Comparison of ENCODE assay signal across 12 cellular contexts in genomic region chr15:69469467-69470191, GRCh38. TPM values are rescaled to one million over a fixed set of nuclear protein-coding genes. Genes with fewer than 3 reads are reported as not detected.
DNase-seq lines count a peak whose midpoint lies in the region; ATAC-seq, FAIRE-seq and TF ChIP-seq lines count a peak whose summit lies in the region.
"Had no signal": no experiment of that assay in that cellular context is flagged by ENCODE, and none has a peak within 500 bp of the region (broad histone marks: within the 10 kb centered on the region; RNA-seq: fewer than 3 reads in every experiment).

No MANE protein-coding gene starts in this region.

- POLR2A ChIA-PET in CD8-positive, alpha-beta memory T cell (lab: Charles Lee) = interaction anchor here (1.2 to 3.7 kb wide), 2 partner anchors 16 to 286 kb away, joined by 4 to 57 read pairs; partner anchors contain the start of gene RPLP1
- POLR2A ChIA-PET in IMR-90 (lab: Charles Lee; ENCODE audit: unreplicated experiment) (no interaction called here), K562 (lab: Yijun Ruan, JAX) (interaction anchor here (1.8 kb wide), 1 partner anchor 16 kb away, joined by 15 read pairs; the partner anchor contains the start of gene RPLP1)

- dilution Hi-C loops in IMR-90 (cut with HindIII; ENCODE audit: low sequenced_read_pairs, unreplicated experiment) = no loop called here

- no peak overlapping the region for H4K91ac ChIP-seq in IMR-90 (ENCODE audit: insufficient read depth, low read depth, low read length)

- in situ Hi-C loops in IMR-90 (cut with MboI; ENCODE audit: low sequenced_read_pairs) (loop anchor here (10.0 kb wide), 1 partner anchor 1015 kb away; no protein-coding TSS in a partner anchor), K562 (cut with MboI) (loop anchor here (10.0 kb wide), 1 partner anchor 1015 kb away; no protein-coding TSS in a partner anchor)

- peak in 1 of 5 donors; percentile 50 for DNase-seq in CD8-positive, alpha-beta memory T cell
- DNase-seq in IMR-90 (peak; percentile 56), K562 (ENCODE audit: extremely low read depth in 1 of 4, low spot score in 3 of 4) (peak; percentile 43 to 71 (median 51)), nephron progenitor cell (no peak), psoas muscle (no peak), hippocampal formation (lab: John Stamatoyannopoulos, UW) (no peak), urothelium cell line (ENCODE audit: low spot score) (no peak)
- DNase-seq: NCI-H1048 had no signal

- no peaks in the 10 kb centered on the region for H3K36me3 ChIP-seq in CD8-positive, alpha-beta memory T cell (ENCODE audit: insufficient read depth, low read length)
- H3K36me3 ChIP-seq in IMR-90 (ENCODE audit: control insufficient read depth, insufficient read depth, low read length) (no peaks in the 10 kb centered on the region), K562 (ENCODE audit: control insufficient read depth, insufficient read depth, low read length) (no peaks in the 10 kb centered on the region), psoas muscle (ENCODE audit: insufficient read depth in 1 of 2, low read depth in 1 of 2) (no peaks in the 10 kb centered on the region)
- H3K36me3 ChIP-seq: tibial artery had no signal

- TF ChIP-seq RAD21 in IMR-90 (IDR thresholded peaks at IDR 0.05; ENCODE audit: low read length) (no peak), K562 (CRISPR knock-in tag; conservative IDR thresholded peaks at IDR 0.05 in 1 of 2, IDR thresholded peaks at IDR 0.05 in 1 of 2) (no peak)

- no peak overlapping the region for H2BK20ac ChIP-seq in IMR-90 (ENCODE audit: low read depth, low read length)

- H4K20me1 ChIP-seq in IMR-90 (ENCODE audit: insufficient read depth, low read length) (no peaks in the 10 kb centered on the region; the same call in 1 of the 2 replicates), K562 (replicated peaks; ENCODE audit: control insufficient read depth, insufficient read depth, low read length) (peaks cover 3% of the 10 kb centered on the region; the same call in 1 of the 2 replicates)

- H3K9me3 ChIP-seq in CD8-positive, alpha-beta memory T cell (ENCODE audit: low read length) = no peaks in the 10 kb centered on the region
- H3K9me3 ChIP-seq in IMR-90 (ENCODE audit: control insufficient read depth, insufficient read depth, low read length) = no peaks in the 10 kb centered on the region
- no peaks in the 10 kb centered on the region for H3K9me3 ChIP-seq in K562 (replicated peaks; ENCODE audit: control insufficient read depth, insufficient read depth, low read depth, low read length)
- no peaks in the 10 kb centered on the region for H3K9me3 ChIP-seq in psoas muscle
- H3K9me3 ChIP-seq: tibial artery had no signal

- H2BK120ac ChIP-seq in IMR-90 (ENCODE audit: low read depth, low read length) = no peak overlapping the region

- BruUV-seq in IMR-90 (replicated peaks; lab: Mats Ljungman, UMichigan) (no TSS peak), K562 (replicated peaks; lab: Mats Ljungman, UMichigan) (no TSS peak)

- no peak overlapping the region for H3K4me2 ChIP-seq in IMR-90 (ENCODE audit: low read depth, low read length)
- no peak overlapping the region for H3K4me2 ChIP-seq in K562 (ENCODE audit: insufficient read depth, low read length)

- no peak overlapping the region for H4K8ac ChIP-seq in IMR-90 (ENCODE audit: low read depth in 2 of 2, low read length in 2 of 2)

- no peak overlapping the region for H3K14ac ChIP-seq in IMR-90 (replicated peaks; ENCODE audit: low read depth, low read length)

- TF ChIP-seq POLR2A in IMR-90 (IDR thresholded peaks at IDR 0.05; ENCODE audit: low read depth, low read length) = no peak
- TF ChIP-seq POLR2A in K562 (conservative IDR thresholded peaks at IDR 0.05) = no peak

- no peak overlapping the region for H3K23ac ChIP-seq in IMR-90 (ENCODE audit: low read depth, low read length)

- ATAC-seq in IMR-90 (ENCODE audit: low read depth) (peak; percentile 40), K562 (peak; percentile 64), GM18907 (IDR thresholded peaks at IDR 0.05; ENCODE audit: unreplicated experiment) (no peak), psoas muscle (no peak)

- 100% methylated on average over 3 of the region's 8 CpGs; no CpG with 5 or more reads in 1 of the 2 experiments for WGBS in IMR-90 (ENCODE audit: extremely low coverage in 2 of 2, insufficient read length in 1 of 2), 2 experiments
- WGBS in K562 (ENCODE audit: insufficient coverage, low coverage, missing lambda C conversion rate) = 33% methylated on average over 5 of the region's 8 CpGs
- WGBS in psoas muscle, 3 donors = 91 to 98% (median 96%) methylated on average over 8 of the region's 8 CpGs

- H3K4me1 ChIP-seq in CD8-positive, alpha-beta memory T cell (ENCODE audit: insufficient read depth, low read length) = peaks cover 29% of the 10 kb centered on the region
- H3K4me1 ChIP-seq in IMR-90 (ENCODE audit: control insufficient read depth, insufficient read depth, low read length) (peaks cover 11% of the 10 kb centered on the region), K562 (replicated peaks in 1 of 2; ENCODE audit: control insufficient read depth in 2 of 2, insufficient read depth in 2 of 2, low read length in 2 of 2) (peaks cover 19 to 23% of the 10 kb centered on the region in 2 experiments; a peak in 4 of 5 replicates), psoas muscle (no peaks in the 10 kb centered on the region)
- H3K4me1 ChIP-seq: tibial artery had no signal

- no peaks in the 10 kb centered on the region for H3K79me1 ChIP-seq in IMR-90 (ENCODE audit: low read depth in 1 of 2, low read length in 2 of 2)

- no peaks in the 10 kb centered on the region for H3K27me3 ChIP-seq in CD8-positive, alpha-beta memory T cell (ENCODE audit: insufficient read depth, low read length, poor library complexity, severe bottlenecking)
- H3K27me3 ChIP-seq in IMR-90 (ENCODE audit: control insufficient read depth, insufficient read depth, low read length) (peaks cover 2% of the 10 kb centered on the region; the same call in 1 of the 2 replicates), K562 (ENCODE audit: control insufficient read depth in 2 of 2, insufficient read depth in 2 of 2, low read length in 2 of 2) (peaks cover 6 to 18% of the 10 kb centered on the region in 2 experiments; a peak in 4 of 5 replicates), psoas muscle (ENCODE audit: insufficient read depth in 3 of 3, low read length in 2 of 3) (no peaks in the 10 kb centered on the region)
- H3K27me3 ChIP-seq: tibial artery had no signal

- no peak overlapping the region for H2AFZ ChIP-seq in IMR-90 (replicated peaks; ENCODE audit: low read length, poor library complexity)
- no peak overlapping the region for H2AFZ ChIP-seq in K562 (ENCODE audit: low read depth, low read length)

- no peak for TF ChIP-seq EP300 in K562 (IDR thresholded peaks at IDR 0.05; ENCODE audit: low read length)

- H3K18ac ChIP-seq in IMR-90 (ENCODE audit: low read depth, low read length) = no peak overlapping the region

- H3K4me3 Mint-ChIP-seq in CD8-positive, alpha-beta memory T cell = peak overlapping the region in 2 of 7 donors; percentile 70 to 79
- H3K4me3 Mint-ChIP-seq in nephron progenitor cell = no peak overlapping the region

- H3K9ac ChIP-seq in IMR-90 (ENCODE audit: low read depth, low read length) (no peak overlapping the region), K562 (ENCODE audit: insufficient read depth in 1 of 2, low read depth in 2 of 2, low read length in 2 of 2) (no peak overlapping the region)

- H3K27me3 Mint-ChIP-seq in CD8-positive, alpha-beta memory T cell = no peaks in the 10 kb centered on the region
- peaks cover 11% of the 10 kb centered on the region for H3K27me3 Mint-ChIP-seq in nephron progenitor cell (ENCODE audit: low read depth, poor library complexity)

- no peak overlapping the region for H2BK15ac ChIP-seq in IMR-90 (ENCODE audit: low read depth, low read length)

- H3K9me3 Mint-ChIP-seq in CD8-positive, alpha-beta memory T cell = no peaks in the 10 kb centered on the region
- H3K9me3 Mint-ChIP-seq in nephron progenitor cell = no peaks in the 10 kb centered on the region

- peaks cover 20 to 42% (median 21%) of the 10 kb centered on the region in 3 donors for H3K4me1 Mint-ChIP-seq in CD8-positive, alpha-beta memory T cell
- peaks cover 52% of the 10 kb centered on the region for H3K4me1 Mint-ChIP-seq in nephron progenitor cell

- H2AK9ac ChIP-seq in IMR-90 (replicated peaks; ENCODE audit: low read depth, low read length, poor library complexity) = peak overlapping the region; percentile 39

- no peak overlapping the region for H4K5ac ChIP-seq in IMR-90 (ENCODE audit: low read depth, low read length)

- FAIRE-seq in K562 (lab: Jason Lieb, UNC) (peak; percentile 80), urothelium cell line (lab: Jason Lieb, UNC) (no peak)
- FAIRE-seq: colon had no signal

- CTCF ChIA-PET in CD8-positive, alpha-beta memory T cell (lab: Charles Lee) = interaction anchor here (0.8 to 9.7 kb wide), 3 partner anchors 9 to 997 kb away, joined by 3 to 121 read pairs (median 6); partner anchors contain the start of gene RPLP1
- CTCF ChIA-PET in IMR-90 (lab: Yijun Ruan, JAX) = no interaction called here
- CTCF ChIA-PET in K562 (lab: Yijun Ruan, JAX; ENCODE audit: low intra/inter-chr PET ratio) = no interaction called here

- H3K79me2 ChIP-seq in K562 (ENCODE audit: control insufficient read depth, insufficient read depth, low read length) = no peaks in the 10 kb centered on the region

- no peak overlapping the region for H2BK5ac ChIP-seq in IMR-90 (ENCODE audit: low read depth, low read length, poor library complexity, severe bottlenecking)

- H3K4ac ChIP-seq in IMR-90 (ENCODE audit: low read depth, low read length) = no peak overlapping the region

- H3K4me3 ChIP-seq in CD8-positive, alpha-beta memory T cell (ENCODE audit: low read length) = no peak overlapping the region
- H3K4me3 ChIP-seq in IMR-90 (ENCODE audit: insufficient read depth, low read depth, low read length) (no peak overlapping the region), K562 (no peak overlapping the region), psoas muscle (no peak overlapping the region)
- H3K4me3 ChIP-seq: tibial artery had no signal

- H3K9me1 ChIP-seq in IMR-90 (ENCODE audit: insufficient read depth, low read length) (peaks cover 9% of the 10 kb centered on the region), K562 (ENCODE audit: control insufficient read depth, insufficient read depth, low read length) (no peaks in the 10 kb centered on the region)

- H3K36me3 Mint-ChIP-seq in CD8-positive, alpha-beta memory T cell = no peaks in the 10 kb centered on the region
- no peaks in the 10 kb centered on the region for H3K36me3 Mint-ChIP-seq in nephron progenitor cell (ENCODE audit: low read depth)

- peak overlapping the region; percentile 91 for H3K27ac ChIP-seq in CD8-positive, alpha-beta memory T cell (ENCODE audit: low read depth, low read length)
- H3K27ac ChIP-seq in IMR-90 (ENCODE audit: insufficient read depth, low read length) = no peak overlapping the region
- no peak overlapping the region for H3K27ac ChIP-seq in K562 (ENCODE audit: extremely low read depth, low read depth, low read length)
- no peak overlapping the region for H3K27ac ChIP-seq in psoas muscle
- H3K27ac ChIP-seq: HL-60, tibial artery had no signal

- intact Hi-C loops in IMR-90 (cut with micrococcal nuclease) (loop anchor here (10.0 kb wide), 2 partner anchors 505 to 1405 kb away; no protein-coding TSS in a partner anchor), K562 (cut with micrococcal nuclease) (loop anchor here (5.0 to 10.0 kb wide), 3 partner anchors 305 to 1255 kb away; partner anchors contain the start of gene GLCE), psoas muscle (cut with DNase I) (no loop called here)

- no peak overlapping the region for H3K56ac ChIP-seq in IMR-90 (ENCODE audit: extremely low read depth, insufficient read depth, low read length)

- peak overlapping the region; percentile 92 to 100 (median 98) for H3K27ac Mint-ChIP-seq in CD8-positive, alpha-beta memory T cell
- H3K27ac Mint-ChIP-seq in nephron progenitor cell = peak overlapping the region; percentile 68

- TF ChIP-seq CTCF in IMR-90 (conservative IDR thresholded peaks at IDR 0.05; ENCODE audit: low read depth, low read length) (no peak), K562 (IDR thresholded peaks at IDR 0.05 in 2 of 3, conservative IDR thresholded peaks at IDR 0.05 in 1 of 3; ENCODE audit: insufficient read depth in 2 of 3, low read depth in 1 of 3, low read length in 3 of 3) (no peak), nephron progenitor cell (IDR thresholded peaks at IDR 0.05) (no peak), psoas muscle (IDR thresholded peaks at IDR 0.05) (no peak)

- peak overlapping the region; percentile 60; the same call in 1 of the 2 replicates for H2AK5ac ChIP-seq in IMR-90 (ENCODE audit: low read depth, low read length)

RNA-seq across cellular contexts. Expression of gene RPLP1, which starts 17.0 kb away (rescaled TPM):
- 1,000 to 10,000 TPM; 2,216 to 2,332 TPM for total RNA-seq in CD8-positive, alpha-beta memory T cell
- polyA plus RNA-seq in CD8-positive, alpha-beta memory T cell = 2,084 TPM
- 97.0 and 132 TPM in 2 replicates for total RNA-seq in IMR-90 (2012; rRNA removed)
- polyA plus RNA-seq in IMR-90 (2012; rRNA removed) = 1,440 and 1,469 TPM in 2 replicates
- 865 and 2,195 TPM in 2 replicates for polyA plus RNA-seq in IMR-90 (2012; cell fraction: cytosol; rRNA removed)
- polyA plus RNA-seq in IMR-90 (2012; cell fraction: nucleus; rRNA removed; ENCODE audit: low replicate concordance) = 449 and 618 TPM in 2 replicates
- 174 and 228 TPM in 2 replicates for total RNA-seq in K562 (2011; cell fraction: chromatin; rRNA removed; ENCODE audit: low replicate concordance)
- 391 and 425 TPM in 2 replicates for total RNA-seq in K562 (2011; cell fraction: nucleolus; rRNA removed)
- total RNA-seq in K562 (2011; cell fraction: nucleoplasm; rRNA removed) = 447 and 925 TPM in 2 replicates
- total RNA-seq in K562 (2014; rRNA removed) = 529 and 1,012 TPM in 2 replicates
- total RNA-seq in K562 (2014; rRNA removed; fragmentation: Illumina TruSeq; extraction: Trizol) = 75.0 and 76.3 TPM in 2 replicates
- 348 and 354 TPM in 2 replicates for total RNA-seq in K562 (2015; rRNA removed; fragmentation: Illumina TruSeq; extraction: Trizol)
- 2,904 and 3,053 TPM in 2 replicates for total RNA-seq in K562 (2021)
- 847 and 1,576 TPM in 2 replicates for polyA plus RNA-seq in K562 (2011; rRNA removed)
- polyA plus RNA-seq in K562 (2011; cell fraction: cytosol; rRNA removed) = 1,671 and 2,235 TPM in 2 replicates
- 951 and 1,033 TPM in 2 replicates for polyA plus RNA-seq in K562 (2011; cell fraction: nucleus; rRNA removed)
- polyA plus RNA-seq in K562 (2012) = 3,121 and 3,201 TPM in 2 replicates
- 629 and 1,170 TPM in 2 replicates for polyA plus RNA-seq in K562 (2014; fragmentation: Illumina TruSeq; extraction: Trizol)
- 1,000 to 10,000 TPM; 2,333 to 2,378 TPM for polyA plus RNA-seq in K562 (2014; fragmentation: Nextera tagmentation; extraction: Ambion mirVana)
- polyA plus RNA-seq in K562 (2014; rRNA removed) = 1,119 and 1,211 TPM in 2 replicates
- 279 and 315 TPM in 2 replicates for polyA minus RNA-seq in K562 (2011; rRNA and poly(A)+ RNA removed)
- 3,516 and 4,843 TPM in 2 replicates for polyA minus RNA-seq in K562 (2011; cell fraction: cytosol; rRNA and poly(A)+ RNA removed)
- 192 and 341 TPM in 2 replicates for polyA minus RNA-seq in K562 (2011; cell fraction: nucleus; rRNA and poly(A)+ RNA removed)
- 1,000 to 10,000 TPM; 1,471 to 2,300 (median 1,863) TPM for total RNA-seq in psoas muscle
- polyA plus RNA-seq in psoas muscle = 1,000 to 10,000 TPM; 1,956 to 2,538 (median 2,265) TPM

RNA-seq across cellular contexts. Expression of gene KIF23, which starts 55.5 kb away (rescaled TPM):
- 10 to 100 TPM; 36.0 to 44.4 TPM for total RNA-seq in CD8-positive, alpha-beta memory T cell
- 0.18 TPM for polyA plus RNA-seq in CD8-positive, alpha-beta memory T cell
- total RNA-seq in IMR-90 (2012; rRNA removed) (56.1 and 70.5 TPM in 2 replicates), K562 (2014; rRNA removed) (39.3 and 39.8 TPM in 2 replicates), K562 (2014; rRNA removed; fragmentation: Illumina TruSeq; extraction: Trizol) (58.2 and 63.5 TPM in 2 replicates), K562 (2015; rRNA removed; fragmentation: Illumina TruSeq; extraction: Trizol) (52.2 and 55.4 TPM in 2 replicates), K562 (2021) (37.9 and 41.9 TPM in 2 replicates), psoas muscle (under 1 TPM in 3 of 4 donors, not detected in 1; 0.25 to 0.69 (median 0.46) TPM)
- polyA plus RNA-seq in IMR-90 (2012; rRNA removed) (34.1 and 37.7 TPM in 2 replicates), K562 (2011; rRNA removed) (35.0 and 36.6 TPM in 2 replicates), K562 (2014; fragmentation: Illumina TruSeq; extraction: Trizol) (45.4 and 51.0 TPM in 2 replicates), K562 (2014; fragmentation: Nextera tagmentation; extraction: Ambion mirVana) (10 to 100 TPM; 29.4 to 45.7 TPM), K562 (2014; rRNA removed) (30.1 and 37.1 TPM in 2 replicates), psoas muscle (under 1 TPM; 0.04 to 0.56 (median 0.35) TPM)
- polyA plus RNA-seq in IMR-90 (2012; cell fraction: cytosol; rRNA removed) = 5.0 and 16.1 TPM in 2 replicates
- 8.1 and 50.9 TPM in 2 replicates for polyA plus RNA-seq in IMR-90 (2012; cell fraction: nucleus; rRNA removed; ENCODE audit: low replicate concordance)
- total RNA-seq in K562 (2011; cell fraction: chromatin; rRNA removed; ENCODE audit: low replicate concordance) = 60.1 and 168 TPM in 2 replicates
- 19.8 and 33.3 TPM in 2 replicates for total RNA-seq in K562 (2011; cell fraction: nucleolus; rRNA removed)
- 58.6 and 62.3 TPM in 2 replicates for total RNA-seq in K562 (2011; cell fraction: nucleoplasm; rRNA removed)
- polyA plus RNA-seq in K562 (2011; cell fraction: cytosol; rRNA removed) = 6.5 and 16.8 TPM in 2 replicates
- 98.6 and 163 TPM in 2 replicates for polyA plus RNA-seq in K562 (2011; cell fraction: nucleus; rRNA removed)
- polyA plus RNA-seq in K562 (2012) = 25.8 and 35.5 TPM in 2 replicates
- polyA minus RNA-seq in K562 (2011; rRNA and poly(A)+ RNA removed) = 66.2 and 68.8 TPM in 2 replicates
- 20.0 and 25.1 TPM in 2 replicates for polyA minus RNA-seq in K562 (2011; cell fraction: cytosol; rRNA and poly(A)+ RNA removed)
- polyA minus RNA-seq in K562 (2011; cell fraction: nucleus; rRNA and poly(A)+ RNA removed) = 34.1 and 63.0 TPM in 2 replicates

Comparison
In these comparisons a context has a peak if more than half of its experiments do, and no peak if none do; other contexts are left out.
1. DNase-seq: peak in IMR-90 (single experiment) and K562 (4 of 4); none in nephron progenitor cell (single experiment), psoas muscle (0 of 2), hippocampal formation (0 of 2) and urothelium cell line (single experiment).
2. ATAC-seq: peak in IMR-90 (single experiment) and K562 (single experiment); none in GM18907 (single experiment) and psoas muscle (0 of 4).
3. RNA of gene KIF23, which starts 55.5 kb away (total RNA-seq): 56.1 to 70.5 TPM in IMR-90, 19.8 to 168 TPM in K562 and 36.0 to 44.4 TPM in CD8-positive, alpha-beta memory T cell; 0.25 to 0.69 TPM in psoas muscle; every median in the first group is over 10 times any median in the second.
4. intact Hi-C loops: an anchor here in IMR-90 (10.0 kb wide) and K562 (5.0 to 10.0 kb wide); none called in psoas muscle.